In the genomic region with DNA sequence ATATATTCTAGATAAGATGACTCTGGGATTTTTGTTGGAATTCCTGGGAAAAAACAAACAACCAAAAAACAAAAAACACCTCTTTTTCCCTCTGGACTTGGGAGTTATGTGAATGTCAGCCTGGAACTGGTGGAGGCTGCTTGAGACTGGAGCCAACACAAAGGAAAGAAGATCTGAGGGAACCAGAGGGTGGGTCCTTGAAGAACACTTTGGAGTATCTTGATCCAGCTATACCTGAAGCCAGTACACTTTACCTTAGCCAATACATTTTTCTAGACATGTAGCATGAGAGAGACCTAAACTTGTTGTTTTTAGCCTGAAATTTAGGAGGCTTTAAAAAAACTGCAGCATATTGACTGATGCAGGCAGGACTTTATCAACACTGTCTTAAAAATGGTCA, we compare ENCODE assay signal across 1 cellular context.
TF ChIP-seq lines count a peak whose summit lies in the region.

No MANE protein-coding gene starts in this region.

TF ChIP-seq in HepG2, 621 proteins besides CTCF, POLR2A, EP300 and RAD21:
- TF ChIP-seq ZNF329 (CRISPR knock-in tag; IDR thresholded peaks at IDR 0.05; ENCODE audit: low read depth) (peak; percentile 94), ZNF792 (CRISPR knock-in tag; IDR thresholded peaks at IDR 0.05) (no peak)
